8 cellular contexts compared by ENCODE assay signal in the genomic region with DNA sequence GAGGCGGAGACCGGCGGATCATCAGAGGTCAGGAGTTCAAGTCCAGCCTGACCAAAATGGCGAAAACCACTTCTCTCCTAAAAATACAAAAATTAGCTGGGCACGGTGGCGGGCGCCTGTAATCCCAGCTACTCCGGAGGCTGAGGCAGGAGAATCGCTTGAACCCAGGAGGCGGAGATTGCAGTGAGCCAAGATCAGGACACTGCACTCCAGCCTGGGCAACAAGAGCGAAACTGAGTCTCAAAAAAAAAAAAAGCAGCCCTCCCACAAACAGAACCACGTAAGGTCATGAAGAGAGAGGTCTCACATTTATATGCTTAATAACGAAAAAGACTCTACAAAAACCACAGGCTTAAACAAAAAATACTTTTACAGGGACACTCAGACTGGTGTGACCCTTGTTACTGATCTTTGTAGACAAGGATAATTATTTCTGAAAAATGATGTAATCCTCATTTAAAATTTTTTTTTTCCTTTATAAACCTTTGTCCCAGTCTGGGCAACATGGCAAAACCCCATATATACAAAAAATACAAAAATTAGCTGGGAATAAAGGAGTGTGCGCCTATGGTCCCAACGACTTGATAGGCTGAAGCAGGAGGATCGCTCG. TPM values are rescaled to one million over a fixed set of nuclear protein-coding genes. Genes with fewer than 3 reads are reported as not detected.
A peak's percentile ranks its signal among the peaks of the same experiment; 100 is the strongest.
DNase-seq lines count a peak whose midpoint lies in the region; ATAC-seq and TF ChIP-seq lines count a peak whose summit lies in the region.

No MANE protein-coding gene starts in this region.

- DNase-seq in left ventricle myocardium inferior: no peak
- no peak for DNase-seq in Right ventricle myocardium superior
- DNase-seq in caudate nucleus (lab: John Stamatoyannopoulos, UW): no peak
- DNase-seq in aorta: no peak
- no peak for DNase-seq in NCI-H2227 treated with DMSO at 0.1 percent for 48 hours (lab: John Stamatoyannopoulos, UW)
- no peak for DNase-seq in RPMI8226
- DNase-seq in D341Med (ENCODE audit: low spot score): no peak

- intact Hi-C loops in left ventricle myocardium inferior (cut with micrococcal nuclease) (no loop called here), Right ventricle myocardium superior (cut with DNase I) (loop anchor here (10.0 kb wide), 1 partner anchor 61 kb away; no protein-coding TSS in a partner anchor), aorta (cut with DNase I) (no loop called here)

- H3K4me1 ChIP-seq in left ventricle myocardium inferior (peaks cover 41% of the 10 kb centered on the region), mucosa of stomach (ENCODE audit: control insufficient read depth, insufficient read depth, low read length) (peaks cover 22% of the 10 kb centered on the region), aorta (ENCODE audit: control insufficient read depth in 1 of 2, insufficient read depth in 2 of 2, low read length in 2 of 2) (no peaks in the 10 kb centered on the region)

- no peak for ATAC-seq in Right ventricle myocardium superior (ENCODE audit: poor library complexity)
- no peak for ATAC-seq in aorta (ENCODE audit: low FRiP score)

- H3K36me3 ChIP-seq in left ventricle myocardium inferior (no peaks in the 10 kb centered on the region), mucosa of stomach (ENCODE audit: control insufficient read depth, insufficient read depth, low read length) (no peaks in the 10 kb centered on the region), aorta (ENCODE audit: control insufficient read depth in 1 of 2, insufficient read depth in 2 of 2, low read length in 1 of 2) (no peaks in the 10 kb centered on the region)

- no peak for TF ChIP-seq CTCF in left ventricle myocardium inferior (IDR thresholded peaks at IDR 0.05; ENCODE audit: borderline replicate concordance)

- WGBS in aorta, 2 donors: 39 to 46% methylated on average over 17 of the region's 17 CpGs

- H3K9ac ChIP-seq in mucosa of stomach (ENCODE audit: low read length): peak overlapping the region; percentile 91

- H3K27ac ChIP-seq in left ventricle myocardium inferior (replicated peaks) (peak overlapping the region; percentile 88), caudate nucleus (ENCODE audit: low read depth, low read length) (peak overlapping the region; percentile 95), aorta (ENCODE audit: low read depth in 1 of 2, low read length in 2 of 2) (no peak overlapping the region)

- H3K27me3 ChIP-seq in left ventricle myocardium inferior (ENCODE audit: low read depth) (no peaks in the 10 kb centered on the region), mucosa of stomach (ENCODE audit: control insufficient read depth, insufficient read depth, low read length) (no peaks in the 10 kb centered on the region), aorta (ENCODE audit: control insufficient read depth in 1 of 2, insufficient read depth in 2 of 2, low read length in 1 of 2) (no peaks in the 10 kb centered on the region)

- H3K9me3 ChIP-seq in left ventricle myocardium inferior (replicated peaks) (no peaks in the 10 kb centered on the region), mucosa of stomach (ENCODE audit: control insufficient read depth, low read length) (no peaks in the 10 kb centered on the region), aorta (ENCODE audit: control insufficient read depth, low read length) (no peaks in the 10 kb centered on the region)

- H3K4me3 ChIP-seq in left ventricle myocardium inferior (peak overlapping the region; percentile 94), mucosa of stomach (ENCODE audit: low read length) (peak overlapping the region; percentile 84), aorta (ENCODE audit: low read length in 2 of 2) (peak overlapping the region; percentile 31 to 61)

RNA-seq across cellular contexts. Expression of a gene that starts 0.9 kb away (rescaled TPM):
- 1.6 TPM for total RNA-seq in left ventricle myocardium inferior
- total RNA-seq in Right ventricle myocardium superior: 2.1 TPM
- total RNA-seq in aorta: 1 to 10 TPM; 4.1 to 4.5 TPM
- 1 to 10 TPM; 1.3 to 3.1 TPM for polyA plus RNA-seq in aorta

RNA-seq across cellular contexts. Expression of a gene that starts 31.7 kb away (rescaled TPM):
- total RNA-seq in left ventricle myocardium inferior (1.3 TPM), Right ventricle myocardium superior (0.70 TPM), aorta (1 to 10 TPM in 1 of 2 donors, under 1 TPM in 1; 0.65 to 3.5 TPM)
- polyA plus RNA-seq in aorta: 10 to 100 TPM in 1 of 2 donors, 1 to 10 TPM in 1; 4.0 to 12.0 TPM

RNA-seq across cellular contexts. Expression of a gene that starts 45.0 kb away (rescaled TPM):
- total RNA-seq in left ventricle myocardium inferior: 3.2 TPM
- 3.5 TPM for total RNA-seq in Right ventricle myocardium superior
- 1 to 10 TPM; 2.7 to 4.1 TPM for total RNA-seq in aorta
- polyA plus RNA-seq in aorta: 1 to 10 TPM; 2.5 to 3.3 TPM

Comparison
In these comparisons a context has a peak if more than half of its experiments do, and no peak if none do; other contexts are left out.
1. H3K27ac ChIP-seq: peak in left ventricle myocardium inferior (single experiment) and caudate nucleus (single experiment); none in aorta (0 of 2).
2. Peak in every context shown above with its lines, with median percentiles within 50 percentile points of each other: H3K4me3 ChIP-seq.